Comparison of ENCODE assay signal across 8 cellular contexts in genomic region chr7:138000081-138000701, GRCh38. TPM values are rescaled to one million over a fixed set of nuclear protein-coding genes. Genes with fewer than 3 reads are reported as not detected.
DNase-seq lines count a peak whose midpoint lies in the region; ATAC-seq, FAIRE-seq and TF ChIP-seq lines count a peak whose summit lies in the region.

No MANE protein-coding gene starts in this region.

- H3K27me3 ChIP-seq in ACC112 (ENCODE audit: insufficient read depth, low read length) (no peaks in the 10 kb centered on the region), endothelial cell of umbilical vein (ENCODE audit: control insufficient read depth in 2 of 2, insufficient read depth in 2 of 2, low read length in 2 of 2) (no peaks in the 10 kb centered on the region), mucosa of rectum (ENCODE audit: control insufficient read depth in 2 of 2, insufficient read depth in 2 of 2, low read length in 2 of 2) (no peaks in the 10 kb centered on the region)

- DNase-seq in GM12891 (ENCODE audit: insufficient read length, low spot score) (no peak), SK-N-DZ (ENCODE audit: low spot score) (peak; percentile 11), endothelial cell of umbilical vein (ENCODE audit: low read depth, low spot score) (peak; percentile 73), NCI-H1105 (lab: John Stamatoyannopoulos, UW) (no peak), HuH-7 (ENCODE audit: low spot score) (no peak)

- H3K79me2 ChIP-seq in ACC112 (ENCODE audit: control insufficient read depth, insufficient read depth, low read length, unreplicated experiment) (peaks cover 66% of the 10 kb centered on the region), endothelial cell of umbilical vein (ENCODE audit: control insufficient read depth, insufficient read depth, low read length) (peaks cover 63% of the 10 kb centered on the region)

- no TSS peak for BruUV-seq in endothelial cell of umbilical vein (replicated peaks; lab: Mats Ljungman, UMichigan)

- peaks cover 30% of the 10 kb centered on the region for H3K4me1 ChIP-seq in ACC112 (ENCODE audit: control insufficient read depth, insufficient read depth, low read length, unreplicated experiment)
- peaks cover 51% of the 10 kb centered on the region for H3K4me1 ChIP-seq in endothelial cell of umbilical vein (ENCODE audit: control insufficient read depth, extremely low read depth, insufficient read depth, low read length)
- peaks cover 11 to 15% of the 10 kb centered on the region in 2 donors for H3K4me1 ChIP-seq in mucosa of rectum (ENCODE audit: control insufficient read depth in 2 of 2, insufficient read depth in 2 of 2, low read length in 2 of 2)

- FAIRE-seq in GM12891 (lab: Jason Lieb, UNC) (peak; percentile 62), endothelial cell of umbilical vein (lab: Jason Lieb, UNC) (peak; percentile 72)

- H3K36me3 ChIP-seq in ACC112 (ENCODE audit: insufficient read depth, low read length) = no peaks in the 10 kb centered on the region
- H3K36me3 ChIP-seq in endothelial cell of umbilical vein (ENCODE audit: control insufficient read depth in 2 of 2, extremely low read depth in 1 of 2, insufficient read depth in 2 of 2, low read length in 2 of 2) = no peaks in the 10 kb centered on the region
- no peaks in the 10 kb centered on the region for H3K36me3 ChIP-seq in mucosa of rectum (ENCODE audit: control insufficient read depth in 2 of 2, insufficient read depth in 2 of 2, low read length in 2 of 2)

- H3K9ac ChIP-seq in endothelial cell of umbilical vein (replicated peaks; ENCODE audit: extremely low read depth, insufficient read depth, low read length) (peak overlapping the region; percentile 95), mucosa of rectum (ENCODE audit: low read depth in 1 of 2, low read length in 2 of 2) (peak overlapping the region; percentile 26 to 56)

- no peak for TF ChIP-seq CTCF in endothelial cell of umbilical vein (IDR thresholded peaks at IDR 0.05; ENCODE audit: extremely low read depth in 1 of 2, insufficient read depth in 1 of 2, low read depth in 1 of 2, low read length in 2 of 2)

- H3K9me1 ChIP-seq in endothelial cell of umbilical vein (replicated peaks; ENCODE audit: control insufficient read depth, extremely low read depth, insufficient read depth, low read length) = no peaks in the 10 kb centered on the region

- CTCF ChIA-PET in endothelial cell of umbilical vein (lab: Charles Lee) = interaction anchor here (0.7 to 12.1 kb wide), 13 partner anchors 9 to 344 kb away, joined by 3 to 360 read pairs (median 4); no protein-coding TSS in a partner anchor

- H3K27ac ChIP-seq in ACC112 (ENCODE audit: low read depth, low read length) = peak overlapping the region; percentile 97
- peak overlapping the region; percentile 81 for H3K27ac ChIP-seq in endothelial cell of umbilical vein (ENCODE audit: insufficient read depth, low read depth, low read length)
- peak overlapping the region; percentile 95 for H3K27ac ChIP-seq in mucosa of rectum (ENCODE audit: low read depth in 2 of 2, low read length in 2 of 2)

- POLR2A ChIA-PET in endothelial cell of umbilical vein (lab: Charles Lee) = interaction anchor here (1.0 to 2.8 kb wide), 3 partner anchors 10 to 33 kb away, joined by 3 to 10 read pairs (median 4); no protein-coding TSS in a partner anchor

- intact Hi-C loops in endothelial cell of umbilical vein (cut with micrococcal nuclease) = loop anchor here (10.0 kb wide), 1 partner anchor 1045 kb away; no protein-coding TSS in a partner anchor

- H3K4me3 ChIP-seq in ACC112 (ENCODE audit: low read depth, low read length) (peak overlapping the region; percentile 93), endothelial cell of umbilical vein (replicated peaks in 1 of 3; ENCODE audit: insufficient read depth in 1 of 3, low read depth in 1 of 3, low read length in 3 of 3) (peak overlapping the region; percentile 58 to 96 (median 88)), mucosa of rectum (ENCODE audit: low read length in 2 of 2) (peak overlapping the region; percentile 93 to 94)

- H3K9me3 ChIP-seq in endothelial cell of umbilical vein (replicated peaks; ENCODE audit: control insufficient read depth, insufficient read depth, low read length) = no peaks in the 10 kb centered on the region
- no peaks in the 10 kb centered on the region for H3K9me3 ChIP-seq in mucosa of rectum (ENCODE audit: control insufficient read depth in 2 of 2, low read length in 2 of 2)

- H2AFZ ChIP-seq in ACC112 (ENCODE audit: low read length, unreplicated experiment) (no peak overlapping the region), endothelial cell of umbilical vein (ENCODE audit: low read depth, low read length) (no peak overlapping the region)

- no peaks in the 10 kb centered on the region for H4K20me1 ChIP-seq in endothelial cell of umbilical vein (replicated peaks; ENCODE audit: control insufficient read depth, extremely low read depth, insufficient read depth, low read length)

- TF ChIP-seq POLR2A in GM12891 (IDR thresholded peaks at IDR 0.05; ENCODE audit: low read depth, low read length) (no peak), endothelial cell of umbilical vein (IDR thresholded peaks at IDR 0.05; ENCODE audit: low read depth, low read length) (no peak)

- peak overlapping the region; percentile 73 for H3K4me2 ChIP-seq in endothelial cell of umbilical vein (ENCODE audit: insufficient read depth, low read length)

- no peak for ATAC-seq in GM21737 (IDR thresholded peaks at IDR 0.05; ENCODE audit: unreplicated experiment)

- dilution Hi-C loops in endothelial cell of umbilical vein (cut with MboI; ENCODE audit: extremely low pct_ligation_motif_present, low sequenced_read_pairs) = no loop called here

TF ChIP-seq in GM12891, 5 proteins besides CTCF, POLR2A, EP300 and RAD21:
- TF ChIP-seq TAF1 (IDR thresholded peaks at IDR 0.05; ENCODE audit: low read depth, low read length) (no peak), POU2F2 (IDR thresholded peaks at IDR 0.05; ENCODE audit: low read depth, low read length) (no peak), POLR2AphosphoS5 (IDR thresholded peaks at IDR 0.05; ENCODE audit: low read depth, low read length) (no peak), PAX5 (IDR thresholded peaks at IDR 0.05; ENCODE audit: insufficient read depth, low read length, severe bottlenecking) (no peak), SPI1 (IDR thresholded peaks at IDR 0.05; ENCODE audit: low read depth, low read length) (no peak)

TF ChIP-seq in endothelial cell of umbilical vein, 7 proteins besides CTCF, POLR2A, EP300 and RAD21:
- TF ChIP-seq FOS (IDR thresholded peaks at IDR 0.05; ENCODE audit: borderline replicate concordance, insufficient read depth, low read length) = no peak
TF ChIP-seq in endothelial cell of umbilical vein: peak in this region for 0.

RNA-seq across cellular contexts. Expression of gene CREB3L2, which starts 1.7 kb away (rescaled TPM):
- polyA plus RNA-seq in GM12891 (2012; ENCODE audit: low read depth, missing spikeins) = 10.9 TPM
- 3.4 and 3.5 TPM in 2 replicates for polyA plus RNA-seq in SK-N-DZ (2014; cell fraction: cytosol; rRNA removed)
- 1.2 and 2.0 TPM in 2 replicates for polyA plus RNA-seq in SK-N-DZ (2014; cell fraction: nucleus; rRNA removed)
- total RNA-seq in endothelial cell of umbilical vein = 89.5 and 93.4 TPM in 2 replicates
- 29.6 and 32.1 TPM in 2 replicates for polyA plus RNA-seq in endothelial cell of umbilical vein
- polyA plus RNA-seq in endothelial cell of umbilical vein (2011; cell fraction: cytosol; rRNA removed) = 33.1 and 33.4 TPM in 2 replicates
- polyA plus RNA-seq in endothelial cell of umbilical vein (2011; cell fraction: nucleus; rRNA removed) = 36.1 and 37.2 TPM in 2 replicates
- polyA plus RNA-seq in endothelial cell of umbilical vein (2012) = 26.6 and 30.7 TPM in 2 replicates
- 79.8 and 96.8 TPM in 2 replicates for polyA minus RNA-seq in endothelial cell of umbilical vein
- polyA minus RNA-seq in endothelial cell of umbilical vein (2011; cell fraction: cytosol; rRNA and poly(A)+ RNA removed) = 14.5 TPM
- polyA minus RNA-seq in endothelial cell of umbilical vein (2011; cell fraction: nucleus; rRNA and poly(A)+ RNA removed) = 110 and 141 TPM in 2 replicates

Comparison
In these comparisons a context has a peak if more than half of its experiments do, and no peak if none do; other contexts are left out.
1. DNase-seq: peak in SK-N-DZ (single experiment) and endothelial cell of umbilical vein (single experiment); none in GM12891 (single experiment), NCI-H1105 (single experiment) and HuH-7 (single experiment).
2. Peak in every context shown above with its lines, with median percentiles within 50 percentile points of each other: H3K27ac ChIP-seq and H3K4me3 ChIP-seq.